ENCODE assay signal across 34 cellular contexts in genomic region chr7:56213574-56213973, GRCh38.
"Had no signal": no experiment of that assay in that cellular context is flagged by ENCODE, and none has a peak within 500 bp of the region (broad histone marks: within the 10 kb centered on the region; RNA-seq: fewer than 3 reads in every experiment).

No MANE protein-coding gene starts in this region.

- H3K36me3 ChIP-seq: MG63 had no signal

- H3K27me3 ChIP-seq: MG63 had no signal

- H3K9me3 ChIP-seq: MG63 had no signal

- H3K27ac ChIP-seq: KMS-11 had no signal

- DNase-seq: Karpas-422, Kasumi-1, KG1, MG63, MM.1S, MV-4-11, NCI-H1048, NCI-H1092, NCI-H1092 treated with DMSO at 0.1 percent for 48 hours, NCI-H1105, NCI-H1105 treated with DMSO at 0.1 percent for 48 hours, NCI-H1417, NCI-H1417 treated with DMSO at 0.1 percent for 48 hours, NCI-H1436, NCI-H1436 treated with DMSO at 0.1 percent for 48 hours, NCI-H146, NCI-H1694, NCI-H1694 treated with DMSO at 0.1 percent for 48 hours, NCI-H187, NCI-H187 treated with DMSO at 0.1 percent for 48 hours, NCI-H1930, NCI-H2029, NCI-H2029 treated with DMSO at 0.1 percent for 48 hours, NCI-H2081, NCI-H2081 treated with DMSO at 0.1 percent for 48 hours, NCI-H2107, NCI-H2171, NCI-H2171 treated with DMSO at 0.1 percent for 48 hours, NCI-H2227 treated with DMSO at 0.1 percent for 48 hours, NCI-H226, NCI-H345, NCI-H446, NCI-H446 treated with DMSO at 0.1 percent for 48 hours had no signal

- H3K4me3 ChIP-seq: MG63 had no signal
